ENCODE assay signal across 3 cellular contexts in the genomic region with DNA sequence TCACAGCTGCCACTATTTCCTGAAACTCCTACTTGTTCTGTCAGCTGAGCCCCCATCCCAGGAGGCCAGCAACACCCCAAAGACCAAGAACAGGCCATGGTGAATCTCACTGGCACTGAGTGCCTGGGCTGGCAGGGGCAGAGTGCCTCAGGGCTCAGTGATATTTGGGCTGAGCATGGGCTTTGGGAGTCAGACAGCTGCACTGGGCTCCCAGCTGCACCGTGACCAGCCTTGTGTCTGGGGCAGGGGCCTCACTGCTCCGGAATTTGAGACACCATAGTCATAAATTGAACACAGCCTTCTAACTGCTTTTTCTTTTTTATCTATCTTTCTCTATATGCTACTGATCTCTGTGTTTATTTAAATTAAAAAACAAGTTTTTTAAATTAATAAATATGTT.
"Had no signal": no experiment of that assay in that cellular context is flagged by ENCODE, and none has a peak within 500 bp of the region (broad histone marks: within the 10 kb centered on the region; RNA-seq: fewer than 3 reads in every experiment).

No MANE protein-coding gene starts in this region.

- H3K4me3 ChIP-seq: GM12878 had no signal

- ATAC-seq: GM12878 had no signal

- DNase-seq: GDM1, GF-D8 had no signal
